1 cellular context compared by ENCODE assay signal in genomic region chr5:1474875-1475543, GRCh38.
TF ChIP-seq lines count a peak whose summit lies in the region.

No MANE protein-coding gene starts in this region.

TF ChIP-seq in WTC11, 78 proteins besides CTCF, POLR2A, EP300 and RAD21 (continued from another document):
- TF ChIP-seq STAT6 (CRISPR knock-in tag; conservative IDR thresholded peaks at IDR 0.05; ENCODE audit: low read depth) (no peak), MAX (CRISPR knock-in tag; IDR thresholded peaks at IDR 0.05) (no peak), ATF6 (CRISPR knock-in tag; IDR thresholded peaks at IDR 0.05) (no peak), IRF2 (CRISPR knock-in tag; IDR thresholded peaks at IDR 0.05; ENCODE audit: borderline replicate concordance, low read depth) (no peak), ZNF138 (CRISPR knock-in tag; conservative IDR thresholded peaks at IDR 0.05) (no peak), FOXJ3 (CRISPR knock-in tag; IDR thresholded peaks at IDR 0.05; ENCODE audit: borderline replicate concordance) (no peak), MLX (CRISPR knock-in tag; IDR thresholded peaks at IDR 0.05) (no peak), ZBTB43 (CRISPR knock-in tag; IDR thresholded peaks at IDR 0.05) (no peak), AFF4 (CRISPR knock-in tag; IDR thresholded peaks at IDR 0.05; ENCODE audit: borderline replicate concordance) (no peak), ATF2 (CRISPR knock-in tag; IDR thresholded peaks at IDR 0.05; ENCODE audit: borderline replicate concordance, low read depth) (no peak), ZNF416 (CRISPR knock-in tag; IDR thresholded peaks at IDR 0.05) (no peak), NFATC4 (CRISPR knock-in tag; IDR thresholded peaks at IDR 0.05) (no peak), RORB (CRISPR knock-in tag; IDR thresholded peaks at IDR 0.05) (no peak), ZNF281 (CRISPR knock-in tag; IDR thresholded peaks at IDR 0.05) (no peak), E2F4 (CRISPR knock-in tag; IDR thresholded peaks at IDR 0.05; ENCODE audit: borderline replicate concordance, low read depth) (no peak), ZNF423 (CRISPR knock-in tag; IDR thresholded peaks at IDR 0.05) (no peak)
